Comparison of ENCODE assay signal across 20 cellular contexts in the genomic region with DNA sequence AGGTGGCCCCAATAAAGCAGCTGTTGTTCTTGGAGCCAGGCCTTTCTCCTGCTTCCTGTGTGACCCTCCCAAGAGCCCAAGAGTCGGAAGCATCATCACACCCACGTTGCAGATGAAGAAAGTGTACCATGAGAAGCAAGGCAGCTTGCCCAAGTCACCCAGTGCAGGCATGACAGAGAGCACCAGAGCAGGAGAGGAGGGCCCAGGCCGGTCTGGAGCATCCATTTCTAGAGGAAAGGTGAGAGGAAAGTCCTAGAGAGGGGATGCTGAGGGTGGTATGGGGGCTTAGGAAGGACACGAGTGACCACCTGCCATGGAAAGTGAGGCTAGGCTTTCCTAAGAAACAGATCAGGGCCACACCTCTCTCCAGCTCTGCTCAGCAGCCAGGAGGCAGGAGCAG. TPM values are rescaled to one million over a fixed set of nuclear protein-coding genes. Genes with fewer than 3 reads are reported as not detected.
DNase-seq lines count a peak whose midpoint lies in the region; ATAC-seq and TF ChIP-seq lines count a peak whose summit lies in the region.
"Had no signal": no experiment of that assay in that cellular context is flagged by ENCODE, and none has a peak within 500 bp of the region (broad histone marks: within the 10 kb centered on the region; RNA-seq: fewer than 3 reads in every experiment).

No MANE protein-coding gene starts in this region.

- H3K36me3 Mint-ChIP-seq in neural progenitor cell, result no peaks in the 10 kb centered on the region
- H3K36me3 Mint-ChIP-seq: CD8-positive, alpha-beta memory T cell had no signal

- H3K36me3 ChIP-seq in BLaER1 treated with 17β-estradiol and CSF1 and Interleukin-3, amounts not matched to agents 10 nM and 100 nM, result no peaks in the 10 kb centered on the region
- H3K36me3 ChIP-seq in esophagus muscularis mucosa, result no peaks in the 10 kb centered on the region
- no peaks in the 10 kb centered on the region for H3K36me3 ChIP-seq in neural progenitor cell
- no peaks in the 10 kb centered on the region for H3K36me3 ChIP-seq in Peyer's patch
- no peaks in the 10 kb centered on the region for H3K36me3 ChIP-seq in right atrium auricular region

- no peak overlapping the region for H2AFZ ChIP-seq in neural progenitor cell (replicated peaks)

- peaks cover 22% of the 10 kb centered on the region for H3K4me1 Mint-ChIP-seq in neural progenitor cell
- H3K4me1 Mint-ChIP-seq: CD8-positive, alpha-beta memory T cell had no signal

- intact Hi-C loops in esophagus muscularis mucosa (cut with DNase I), result no loop called here

- TF ChIP-seq CTCF in esophagus muscularis mucosa (IDR thresholded peaks at IDR 0.05), result no peak
- no peak for TF ChIP-seq CTCF in neural progenitor cell (IDR thresholded peaks at IDR 0.05)
- TF ChIP-seq CTCF in Peyer's patch (IDR thresholded peaks at IDR 0.05), result no peak
- TF ChIP-seq CTCF in right atrium auricular region (IDR thresholded peaks at IDR 0.05), result no peak

- H3F3A ChIP-seq in neural progenitor cell (ENCODE audit: low read depth), result no peaks in the 10 kb centered on the region

- TF ChIP-seq POLR2A in esophagus muscularis mucosa (IDR thresholded peaks at IDR 0.05; ENCODE audit: low read depth), result no peak
- no peak for TF ChIP-seq POLR2A in Peyer's patch (IDR thresholded peaks at IDR 0.05)

- H3K79me2 ChIP-seq in neural progenitor cell (ENCODE audit: low read depth), result no peaks in the 10 kb centered on the region

- peak overlapping the region; percentile 77 for H3K27ac Mint-ChIP-seq in neural progenitor cell
- H3K27ac Mint-ChIP-seq: CD8-positive, alpha-beta memory T cell; HFFc6 had no signal

- H3K4me2 ChIP-seq in BLaER1 treated with 17β-estradiol and CSF1 and Interleukin-3, amounts not matched to agents 10 nM and 100 nM, result peak overlapping the region in 8 of 11 experiments; percentile 8 to 82 (median 64); a peak in 14 of 22 replicates
- no peak overlapping the region for H3K4me2 ChIP-seq in neural progenitor cell
- H3K4me2 ChIP-seq: A549 had no signal

- H3K27ac ChIP-seq in BLaER1 treated with 17β-estradiol and CSF1 and Interleukin-3, amounts not matched to agents 10 nM and 100 nM, result peak overlapping the region in 1 of 11 experiments; percentile 22; a peak in 1 of 22 replicates
- peak overlapping the region; percentile 94 for H3K27ac ChIP-seq in caudate nucleus (ENCODE audit: low read depth, low read length)
- no peak overlapping the region for H3K27ac ChIP-seq in esophagus muscularis mucosa (replicated peaks in 1 of 4)
- H3K27ac ChIP-seq in neural progenitor cell, result no peak overlapping the region
- H3K27ac ChIP-seq in Peyer's patch, result no peak overlapping the region
- H3K27ac ChIP-seq in right atrium auricular region, result peak overlapping the region in 1 of 2 donors; percentile 77
- H3K27ac ChIP-seq: A549, RWPE1 had no signal

- TF ChIP-seq EP300 in esophagus muscularis mucosa (IDR thresholded peaks at IDR 0.05), result no peak

- H3K4me3 Mint-ChIP-seq in neural progenitor cell, result no peak overlapping the region
- H3K4me3 Mint-ChIP-seq: CD8-positive, alpha-beta memory T cell; HFFc6 had no signal

- no peak overlapping the region for H3K4me3 ChIP-seq in BLaER1 treated with 17β-estradiol and CSF1 and Interleukin-3, amounts not matched to agents 10 nM and 100 nM
- no peak overlapping the region for H3K4me3 ChIP-seq in esophagus muscularis mucosa
- H3K4me3 ChIP-seq in neural progenitor cell, result no peak overlapping the region
- H3K4me3 ChIP-seq in Peyer's patch, result no peak overlapping the region
- H3K4me3 ChIP-seq in right atrium auricular region, result no peak overlapping the region
- H3K4me3 ChIP-seq: A549 had no signal

- H3K9me3 Mint-ChIP-seq in neural progenitor cell, result no peaks in the 10 kb centered on the region
- H3K9me3 Mint-ChIP-seq: CD8-positive, alpha-beta memory T cell; HFFc6 had no signal

- peaks cover 0 to 8% (median 0%) of the 10 kb centered on the region in 11 experiments; a peak in 2 of 22 replicates for H3K9me3 ChIP-seq in BLaER1 treated with 17β-estradiol and CSF1 and Interleukin-3, amounts not matched to agents 10 nM and 100 nM (replicated peaks in 1 of 11)
- H3K9me3 ChIP-seq in esophagus muscularis mucosa, result no peaks in the 10 kb centered on the region
- no peaks in the 10 kb centered on the region for H3K9me3 ChIP-seq in neural progenitor cell (ENCODE audit: low read depth)
- no peaks in the 10 kb centered on the region for H3K9me3 ChIP-seq in Peyer's patch
- no peaks in the 10 kb centered on the region for H3K9me3 ChIP-seq in right atrium auricular region
- H3K9me3 ChIP-seq: A549 had no signal

- no peak overlapping the region for H3K9ac ChIP-seq in BLaER1 treated with 17β-estradiol and CSF1 and Interleukin-3, amounts not matched to agents 10 nM and 100 nM
- no peak overlapping the region for H3K9ac ChIP-seq in neural progenitor cell

- ATAC-seq in HG03159 (IDR thresholded peaks at IDR 0.05; ENCODE audit: unreplicated experiment), result no peak
- ATAC-seq: A549, PC-3 had no signal

- no peaks in the 10 kb centered on the region for H3K27me3 ChIP-seq in BLaER1 treated with 17β-estradiol and CSF1 and Interleukin-3, amounts not matched to agents 10 nM and 100 nM
- no peaks in the 10 kb centered on the region for H3K27me3 ChIP-seq in esophagus muscularis mucosa
- H3K27me3 ChIP-seq in neural progenitor cell, result no peaks in the 10 kb centered on the region
- no peaks in the 10 kb centered on the region for H3K27me3 ChIP-seq in Peyer's patch
- H3K27me3 ChIP-seq in right atrium auricular region, result no peaks in the 10 kb centered on the region

- DNase-seq in caudate nucleus (lab: John Stamatoyannopoulos, UW) (no peak), esophagus muscularis mucosa (ENCODE audit: extremely low spot score) (peak; percentile 68), neural progenitor cell (ENCODE audit: low spot score) (no peak), Peyer's patch (no peak), right atrium auricular region (ENCODE audit: low spot score) (no peak)
- DNase-seq in activated effector memory CD4-positive, alpha-beta T cell treated with anti-CD3 and anti-CD28 coated beads, Interleukin-2, amount 50 U/mL, for 16 hours, result no peak
- DNase-seq: CD8-positive, alpha-beta memory T cell; H7; HFFc6; NCI-H1048; NCI-H1436; NCI-H1930; NCI-H345; NCI-H526; PC-3; SIG-M5 had no signal

- H3K27me3 Mint-ChIP-seq in neural progenitor cell (ENCODE audit: insufficient read depth, low read depth), result peaks cover 13% of the 10 kb centered on the region

- no peaks in the 10 kb centered on the region for H4K20me1 ChIP-seq in BLaER1 treated with 17β-estradiol and CSF1 and Interleukin-3, amounts not matched to agents 10 nM and 100 nM
- no peaks in the 10 kb centered on the region for H4K20me1 ChIP-seq in neural progenitor cell (ENCODE audit: low read depth)

- H3K4me1 ChIP-seq in BLaER1 treated with 17β-estradiol and CSF1 and Interleukin-3, amounts not matched to agents 10 nM and 100 nM, result peaks cover 25 to 67% (median 58%) of the 10 kb centered on the region in 10 experiments
- peaks cover 37 to 51% (median 42%) of the 10 kb centered on the region in 4 donors for H3K4me1 ChIP-seq in esophagus muscularis mucosa
- no peaks in the 10 kb centered on the region for H3K4me1 ChIP-seq in neural progenitor cell
- peaks cover 0 to 24% (median 0%) of the 10 kb centered on the region in 4 donors for H3K4me1 ChIP-seq in Peyer's patch
- H3K4me1 ChIP-seq in right atrium auricular region, result peaks cover 0 to 47% of the 10 kb centered on the region in 2 donors

- WGBS in esophagus muscularis mucosa, result 67% methylated on average over 4 of the region's 4 CpGs

RNA-seq across cellular contexts. Expression of gene C1orf198, which starts 47.0 kb away (rescaled TPM):
- total RNA-seq in esophagus muscularis mucosa, result 100 to 1,000 TPM in 3 of 4 donors, 10 to 100 TPM in 1; 95.6 to 214 (median 140) TPM
- total RNA-seq in neural progenitor cell (ENCODE audit: low replicate concordance), result 48.5 and 66.7 TPM in 2 replicates
- total RNA-seq in Peyer's patch, result 10 to 100 TPM; 10.3 to 14.0 (median 11.4) TPM
- 100 to 1,000 TPM in 1 of 2 donors, 10 to 100 TPM in 1; 86.1 to 115 TPM for total RNA-seq in right atrium auricular region
